Comparison of ENCODE assay signal across 2 cellular contexts in the genomic region with DNA sequence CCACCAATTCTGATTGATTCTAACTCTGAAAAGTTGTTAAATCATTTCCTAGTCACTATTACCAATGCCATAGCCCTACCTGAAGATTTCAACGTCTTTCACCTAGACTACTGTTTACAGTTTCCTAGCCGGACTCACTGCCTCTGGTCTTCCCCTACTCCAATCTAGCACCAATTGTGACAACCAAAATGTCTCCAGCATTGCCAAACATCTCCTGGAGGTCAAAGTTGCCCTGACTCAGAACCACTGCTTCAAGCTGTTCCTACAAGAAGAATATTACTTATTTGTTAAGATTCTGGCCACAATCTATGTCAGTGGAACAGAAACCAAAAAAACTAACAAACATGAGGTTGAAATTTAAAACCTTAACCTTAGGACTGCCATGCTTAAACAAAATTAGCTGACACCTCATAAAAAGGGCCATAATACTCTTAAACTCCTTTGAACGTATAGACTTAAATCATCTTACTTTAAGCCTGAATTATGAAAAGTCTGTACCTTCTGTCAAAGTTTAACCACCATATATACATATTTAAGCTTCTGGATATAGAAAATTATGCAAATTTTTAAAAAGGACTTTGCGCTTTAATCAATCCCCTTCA.
TF ChIP-seq lines count a peak whose summit lies in the region.

No MANE protein-coding gene starts in this region.

TF ChIP-seq in A549, 52 proteins besides CTCF, POLR2A, EP300 and RAD21:
- TF ChIP-seq MAFK (IDR thresholded peaks at IDR 0.05; ENCODE audit: partially characterized antibody) = peak; percentile 71
- no peak for TF ChIP-seq BHLHE40 (IDR thresholded peaks at IDR 0.05; ENCODE audit: low read depth, low read length)
- no peak for TF ChIP-seq EHMT2 (IDR thresholded peaks at IDR 0.05; ENCODE audit: low read depth)
- TF ChIP-seq PHF8 (IDR thresholded peaks at IDR 0.05; ENCODE audit: borderline replicate concordance, low read depth) = no peak
- no peak for TF ChIP-seq KDM5A (IDR thresholded peaks at IDR 0.05)
- no peak for TF ChIP-seq ESRRA (IDR thresholded peaks at IDR 0.05; ENCODE audit: borderline replicate concordance, low read length)

TF ChIP-seq in HCT116, 20 proteins besides CTCF, POLR2A, EP300 and RAD21:
- TF ChIP-seq ELF1 (IDR thresholded peaks at IDR 0.05; ENCODE audit: borderline replicate concordance, low read depth) (no peak), EZH2phosphoT487 (IDR thresholded peaks at IDR 0.05; ENCODE audit: borderline replicate concordance) (no peak), SIN3A (IDR thresholded peaks at IDR 0.05; ENCODE audit: low read depth) (peak; percentile 14; the same call in 1 of the 2 replicates)
